ENCODE assay signal across 8 cellular contexts in genomic region chr1:107056426-107057196, GRCh38. TPM values are rescaled to one million over a fixed set of nuclear protein-coding genes. Genes with fewer than 3 reads are reported as not detected.
A peak's percentile ranks its signal among the peaks of the same experiment; 100 is the strongest.
DNase-seq lines count a peak whose midpoint lies in the region; ATAC-seq lines count a peak whose summit lies in the region.

Gene PRMT6 (plus strand): TSS chr1:107056674. CDS start chr1:107056716, 42 bp downstream.

- peak; percentile 91 for ATAC-seq in GM21737 (IDR thresholded peaks at IDR 0.05; ENCODE audit: unreplicated experiment)
- ATAC-seq in activated T-helper 17 cell treated with anti-CD3 and anti-CD28 coated beads, Interleukin-2, amount 50 U/mL, for 72 hours (replicated peaks): peak; percentile 82
- peak; percentile 94 for ATAC-seq in natural killer cell treated with Interleukin-12 subunit alpha and Interleukin-12 subunit beta and Interleukin-15 and Interleukin-18, amount 100 ng/mL, for 72 hours

- H3K36me3 Mint-ChIP-seq in activated T-helper 17 cell treated with anti-CD3 and anti-CD28 coated beads, Interleukin-2, amount 50 U/mL, for 72 hours (ENCODE audit: low read depth): peaks cover 39% of the 10 kb centered on the region
- peaks cover 6% of the 10 kb centered on the region for H3K36me3 Mint-ChIP-seq in natural killer cell treated with Interleukin-12 subunit alpha and Interleukin-12 subunit beta and Interleukin-15 and Interleukin-18, amount 100 ng/mL, for 72 hours

- DNase-seq in DMS79 treated with DMSO at 0.1 percent for 48 hours (lab: John Stamatoyannopoulos, UW) (peak; percentile 92), RPMI8226 (peak; percentile 80), fibroblast of peridontal ligament (ENCODE audit: extremely low read depth) (peak; percentile 68)
- peak; percentile 73 for DNase-seq in natural killer cell treated with Interleukin-12 subunit alpha and Interleukin-12 subunit beta and Interleukin-15 and Interleukin-18, amount 100 ng/mL, for 72 hours (ENCODE audit: low spot score)
- peak; percentile 74 for DNase-seq in stimulated activated naive CD4-positive, alpha-beta T cell treated with Interleukin-2 at 50 U/mL for 16 hours (lab: John Stamatoyannopoulos, UW)

- H3K4me1 Mint-ChIP-seq in activated T-helper 17 cell treated with anti-CD3 and anti-CD28 coated beads, Interleukin-2, amount 50 U/mL, for 72 hours: peaks cover 6% of the 10 kb centered on the region
- peaks cover 15 to 30% of the 10 kb centered on the region in 2 donors for H3K4me1 Mint-ChIP-seq in natural killer cell treated with Interleukin-12 subunit alpha and Interleukin-12 subunit beta and Interleukin-15 and Interleukin-18, amount 100 ng/mL, for 72 hours (ENCODE audit: low read depth in 2 of 2)

- peak within 1 kb of the TSS; percentile 88 for H3K27ac ChIP-seq in KOPT-K1 (ENCODE audit: low read depth, low read length, poor library complexity, severe bottlenecking)

- H3K9me3 ChIP-seq in KOPT-K1 (ENCODE audit: insufficient read depth, low read length, poor library complexity, severe bottlenecking): no peaks in the 10 kb centered on the region

- no peaks in the 10 kb centered on the region for H3K27me3 Mint-ChIP-seq in activated T-helper 17 cell treated with anti-CD3 and anti-CD28 coated beads, Interleukin-2, amount 50 U/mL, for 72 hours
- H3K27me3 Mint-ChIP-seq in natural killer cell treated with Interleukin-12 subunit alpha and Interleukin-12 subunit beta and Interleukin-15 and Interleukin-18, amount 100 ng/mL, for 72 hours: peaks cover 0 to 6% of the 10 kb centered on the region in 2 donors

- no peaks in the 10 kb centered on the region for H3K9me3 Mint-ChIP-seq in activated T-helper 17 cell treated with anti-CD3 and anti-CD28 coated beads, Interleukin-2, amount 50 U/mL, for 72 hours
- no peaks in the 10 kb centered on the region for H3K9me3 Mint-ChIP-seq in natural killer cell treated with Interleukin-12 subunit alpha and Interleukin-12 subunit beta and Interleukin-15 and Interleukin-18, amount 100 ng/mL, for 72 hours

- H3K4me3 Mint-ChIP-seq in activated T-helper 17 cell treated with anti-CD3 and anti-CD28 coated beads, Interleukin-2, amount 50 U/mL, for 72 hours: peak within 1 kb of the TSS; percentile 89
- peak within 1 kb of the TSS; percentile 91 for H3K4me3 Mint-ChIP-seq in natural killer cell treated with Interleukin-12 subunit alpha and Interleukin-12 subunit beta and Interleukin-15 and Interleukin-18, amount 100 ng/mL, for 72 hours

- H3K36me3 ChIP-seq in KOPT-K1 (ENCODE audit: insufficient read depth, low read length): peaks cover 23% of the 10 kb centered on the region

- H3K27ac Mint-ChIP-seq in activated T-helper 17 cell treated with anti-CD3 and anti-CD28 coated beads, Interleukin-2, amount 50 U/mL, for 72 hours: peak within 1 kb of the TSS; percentile 88
- H3K27ac Mint-ChIP-seq in natural killer cell treated with Interleukin-12 subunit alpha and Interleukin-12 subunit beta and Interleukin-15 and Interleukin-18, amount 100 ng/mL, for 72 hours: peak within 1 kb of the TSS; percentile 91 to 94

RNA-seq across cellular contexts. Expression of gene PRMT6, which starts in this region (rescaled TPM):
- total RNA-seq in activated T-helper 17 cell treated with anti-CD3 and anti-CD28 coated beads, Interleukin-2, amount 50 U/mL, for 72 hours: 1 to 10 TPM; 3.8 to 7.8 TPM
- total RNA-seq in natural killer cell treated with Interleukin-12 subunit alpha and Interleukin-12 subunit beta and Interleukin-15 and Interleukin-18, amount 100 ng/mL, for 72 hours: 10 to 100 TPM; 12.9 to 18.0 TPM

Comparison
In these comparisons a context has a peak if more than half of its experiments do, and no peak if none do; other contexts are left out.
1. Peak in every context shown above with its lines: DNase-seq, ATAC-seq and H3K27ac ChIP-seq.